In genomic region chr7:36366649-36367560, GRCh38 we compare ENCODE assay signal across 1 cellular context.
A peak's percentile ranks its signal among the peaks of the same experiment; 100 is the strongest.
TF ChIP-seq lines count a peak whose summit lies in the region.

No MANE protein-coding gene starts in this region.

TF ChIP-seq in HepG2, 621 proteins besides CTCF, POLR2A, EP300 and RAD21 (continued from another document):
- TF ChIP-seq CCDC6 (CRISPR knock-in tag; IDR thresholded peaks at IDR 0.05) (no peak), ZNF572 (CRISPR knock-in tag; IDR thresholded peaks at IDR 0.05) (no peak), PCBP2 (optimal IDR thresholded peaks at IDR 0.05; ENCODE audit: low read depth, low read length, poor library complexity, severe bottlenecking) (no peak), CBX2 (IDR thresholded peaks at IDR 0.05; ENCODE audit: low read depth, low read length) (no peak), CBX2 (CRISPR knock-in tag; IDR thresholded peaks at IDR 0.05; ENCODE audit: low read depth) (no peak), GFI1 (CRISPR knock-in tag; IDR thresholded peaks at IDR 0.05; ENCODE audit: borderline replicate concordance) (no peak), ZNF225 (CRISPR knock-in tag; IDR thresholded peaks at IDR 0.05) (no peak), ZMYM4 (CRISPR knock-in tag; IDR thresholded peaks at IDR 0.05) (peak; percentile 85), ZNF17 (CRISPR knock-in tag; IDR thresholded peaks at IDR 0.05) (no peak), ARID3A (IDR thresholded peaks at IDR 0.05; ENCODE audit: low read depth, low read length) (no peak), HOXD1 (CRISPR knock-in tag; IDR thresholded peaks at IDR 0.05) (no peak), ZNF720 (CRISPR knock-in tag; IDR thresholded peaks at IDR 0.05) (no peak), RFX5 (IDR thresholded peaks at IDR 0.05; ENCODE audit: low read depth, low read length) (peak; percentile 86), PHF5A (CRISPR knock-in tag; IDR thresholded peaks at IDR 0.05; ENCODE audit: low read depth, unreplicated experiment) (no peak), ZNF44 (CRISPR knock-in tag; IDR thresholded peaks at IDR 0.05) (no peak), SMARCE1 (IDR thresholded peaks at IDR 0.05; ENCODE audit: borderline replicate concordance) (no peak), SSRP1 (CRISPR knock-in tag; IDR thresholded peaks at IDR 0.05) (no peak), NONO (IDR thresholded peaks at IDR 0.05) (no peak), NONO (CRISPR knock-in tag; conservative IDR thresholded peaks at IDR 0.05) (peak; percentile 87), NFE2L1 (CRISPR knock-in tag; IDR thresholded peaks at IDR 0.05; ENCODE audit: borderline replicate concordance) (no peak), ZNF33B (CRISPR knock-in tag; IDR thresholded peaks at IDR 0.05) (no peak), ZNF615 (CRISPR knock-in tag; IDR thresholded peaks at IDR 0.05; ENCODE audit: borderline replicate concordance) (no peak), ZBTB40 (IDR thresholded peaks at IDR 0.05) (no peak), ZBTB40 (CRISPR knock-in tag; IDR thresholded peaks at IDR 0.05) (no peak; the same call in 1 of the 2 replicates), NCOA2 (CRISPR knock-in tag; IDR thresholded peaks at IDR 0.05) (no peak), PHF8 (CRISPR knock-in tag; IDR thresholded peaks at IDR 0.05) (peak; percentile 80), POLR2AphosphoS5 (IDR thresholded peaks at IDR 0.05; ENCODE audit: low read depth, low read length) (peak; percentile 35; the same call in 1 of the 2 replicates), ZNF589 (CRISPR knock-in tag; conservative IDR thresholded peaks at IDR 0.05) (no peak), ZNF501 (CRISPR knock-in tag; IDR thresholded peaks at IDR 0.05) (peak; percentile 90; the same call in 1 of the 2 replicates)
